In genomic region chr18:49555641-49556040, GRCh38 we compare ENCODE assay signal across 7 cellular contexts. TPM values are rescaled to one million over a fixed set of nuclear protein-coding genes. Genes with fewer than 3 reads are reported as not detected.
"Had no signal": no experiment of that assay in that cellular context is flagged by ENCODE, and none has a peak within 500 bp of the region (broad histone marks: within the 10 kb centered on the region; RNA-seq: fewer than 3 reads in every experiment).

No MANE protein-coding gene starts in this region.

- H3K27ac Mint-ChIP-seq: H9, IgD-negative memory B cell had no signal

- H3K4me3 ChIP-seq: GM23248 had no signal

- H3K9ac ChIP-seq: GM23248 had no signal

- H3K4me3 Mint-ChIP-seq: H9, IgD-negative memory B cell had no signal

- H3K27ac ChIP-seq: GM23248, HL-60 had no signal

- H2AFZ ChIP-seq: GM23248 had no signal

- DNase-seq: GM23248, GOT3, H9, HCEC 1CT, KBM-7 had no signal

RNA-seq across cellular contexts. Expression of gene LIPG, which starts 6.2 kb away (rescaled TPM):
- polyA plus RNA-seq: IgD-negative memory B cell had no signal
